8 cellular contexts compared by ENCODE assay signal in the genomic region with DNA sequence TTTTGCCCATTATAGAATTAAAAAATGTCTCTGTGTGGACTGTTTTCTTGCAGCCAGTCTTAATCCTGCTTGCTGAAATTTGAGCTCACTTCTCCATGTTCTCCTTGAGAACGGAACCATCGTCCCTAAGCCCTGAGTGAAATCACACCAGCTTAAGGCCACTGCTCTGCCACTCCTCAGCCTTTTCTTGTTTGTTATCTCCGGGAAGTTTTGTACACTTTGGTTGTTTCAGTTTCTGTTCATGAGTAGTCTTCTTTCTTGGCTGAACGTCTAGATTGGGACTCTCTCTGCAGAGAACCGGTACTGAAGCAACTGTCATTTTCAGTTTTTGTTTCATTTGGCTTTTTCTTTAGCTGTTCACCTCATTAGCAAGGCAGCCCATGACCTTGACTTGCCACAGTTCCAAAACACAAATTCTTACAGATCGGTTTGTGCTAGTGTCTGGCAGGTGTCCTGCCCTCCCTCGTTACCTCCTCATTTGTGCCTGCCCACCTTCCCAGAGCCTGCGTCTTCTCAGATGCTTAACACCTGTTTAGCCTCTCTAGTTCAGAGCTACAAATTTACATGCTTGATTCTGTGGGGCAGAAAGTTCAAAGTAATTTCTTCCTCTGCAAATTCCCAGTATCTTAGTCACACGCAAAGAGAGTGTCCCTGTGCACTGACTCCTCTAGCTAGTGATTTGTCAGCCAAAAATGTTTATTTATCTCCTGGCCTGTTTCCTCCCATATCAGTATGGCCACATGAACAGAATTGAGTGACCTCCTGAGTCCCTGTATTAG. TPM values are rescaled to one million over a fixed set of nuclear protein-coding genes. Genes with fewer than 3 reads are reported as not detected.
DNase-seq lines count a peak whose midpoint lies in the region; FAIRE-seq and TF ChIP-seq lines count a peak whose summit lies in the region.

No MANE protein-coding gene starts in this region.

- intact Hi-C loops in colonic mucosa (cut with DNase I): no loop called here

- no peak overlapping the region for H3K18ac ChIP-seq in neuronal stem cell (ENCODE audit: low read length)

- no peak overlapping the region for H3K23ac ChIP-seq in neuronal stem cell (ENCODE audit: low read depth, low read length, poor library complexity)

- H3K27ac ChIP-seq in colonic mucosa (peak overlapping the region; percentile 21), osteoblast (ENCODE audit: low read depth, low read length) (no peak overlapping the region), SJCRH30 (no peak overlapping the region), neuronal stem cell (replicated peaks; ENCODE audit: low read length) (no peak overlapping the region)

- H3K79me1 ChIP-seq in neuronal stem cell (ENCODE audit: low read depth, low read length): peaks cover 2% of the 10 kb centered on the region

- H3K36me3 ChIP-seq in colonic mucosa (no peaks in the 10 kb centered on the region), osteoblast (ENCODE audit: insufficient read depth, low read length) (no peaks in the 10 kb centered on the region), SJCRH30 (peaks cover 70% of the 10 kb centered on the region), neuronal stem cell (replicated peaks in 1 of 2; ENCODE audit: control insufficient read depth in 2 of 2, insufficient read depth in 2 of 2, low read length in 2 of 2) (peaks cover 22 to 51% of the 10 kb centered on the region in 2 donors)

- H2AFZ ChIP-seq in osteoblast (ENCODE audit: low read length): peak overlapping the region; percentile 64
- no peak overlapping the region for H2AFZ ChIP-seq in neuronal stem cell (ENCODE audit: low read length)

- no peak for TF ChIP-seq POLR2A in H54 (IDR thresholded peaks at IDR 0.05; ENCODE audit: low read depth, low read length)

- H3K4me3 ChIP-seq in colonic mucosa (peak overlapping the region; percentile 22), osteoblast (ENCODE audit: insufficient read depth, low read length) (peak overlapping the region; percentile 24), SJCRH30 (no peak overlapping the region), neuronal stem cell (ENCODE audit: low read length in 2 of 2) (no peak overlapping the region)

- H3K4me2 ChIP-seq in osteoblast (ENCODE audit: insufficient read depth, low read length) (peak overlapping the region; percentile 49), neuronal stem cell (ENCODE audit: insufficient read depth, low read length, poor library complexity, severe bottlenecking) (no peak overlapping the region)

- H3K79me2 ChIP-seq in osteoblast (ENCODE audit: insufficient read depth, low read length): no peaks in the 10 kb centered on the region

- H2AK5ac ChIP-seq in neuronal stem cell (ENCODE audit: low read depth, low read length): no peak overlapping the region

- H3K4me1 ChIP-seq in colonic mucosa: peaks cover 14% of the 10 kb centered on the region
- H3K4me1 ChIP-seq in osteoblast (ENCODE audit: insufficient read depth, low read length): peaks cover 8% of the 10 kb centered on the region
- H3K4me1 ChIP-seq in SJCRH30: peaks cover 15% of the 10 kb centered on the region
- H3K4me1 ChIP-seq in neuronal stem cell (ENCODE audit: control insufficient read depth in 2 of 2, insufficient read depth in 1 of 2, low read depth in 1 of 2, low read length in 2 of 2): no peaks in the 10 kb centered on the region

- no peak overlapping the region for H2BK12ac ChIP-seq in neuronal stem cell (ENCODE audit: low read length)

- FAIRE-seq in GM18507 (lab: Jason Lieb, UNC) (peak; percentile 97), H54 (lab: Jason Lieb, UNC) (no peak)

- H3K9ac ChIP-seq in colonic mucosa (ENCODE audit: low read depth in 2 of 2, low read length in 2 of 2) (peak overlapping the region in 1 of 2 donors; percentile 48), neuronal stem cell (ENCODE audit: low read depth, low read length, poor library complexity) (no peak overlapping the region)

- no peak overlapping the region for H4K91ac ChIP-seq in neuronal stem cell (ENCODE audit: low read depth, low read length, poor library complexity)

- H2BK5ac ChIP-seq in neuronal stem cell (ENCODE audit: low read length): no peak overlapping the region

- peaks cover 5% of the 10 kb centered on the region for H4K20me1 ChIP-seq in osteoblast (ENCODE audit: insufficient read depth, low read length)

- no CpG with 5 or more reads among the region's 9 CpGs for WGBS in neuronal stem cell (ENCODE audit: extremely low coverage in 2 of 2, insufficient read length in 2 of 2, insufficient replicate concordance in 1 of 2), 2 donors

- no peak overlapping the region for H3K14ac ChIP-seq in neuronal stem cell (ENCODE audit: low read length)

- TF ChIP-seq CTCF in colonic mucosa (IDR thresholded peaks at IDR 0.05): no peak
- TF ChIP-seq CTCF in osteoblast (IDR thresholded peaks at IDR 0.05; ENCODE audit: extremely low read depth, low read depth, low read length): no peak

- H2BK120ac ChIP-seq in neuronal stem cell (ENCODE audit: low read depth, low read length): no peak overlapping the region

- H4K8ac ChIP-seq in neuronal stem cell (ENCODE audit: low read depth, low read length): no peak overlapping the region

- DNase-seq in GM18507 (ENCODE audit: extremely low spot score, insufficient read length, low read depth): peak; percentile 60
- DNase-seq in H54 (ENCODE audit: insufficient read length, low spot score): peak; percentile 62
- peak; percentile 22 for DNase-seq in NCI-H524 treated with DMSO at 0.1 percent for 48 hours (lab: John Stamatoyannopoulos, UW)
- no peak for DNase-seq in colonic mucosa
- peak; percentile 89 for DNase-seq in osteoblast (ENCODE audit: insufficient read length, low spot score, missing footprints)
- DNase-seq in SJCRH30: no peak
- DNase-seq in NCI-H2107 (lab: John Stamatoyannopoulos, UW): no peak
- no peak for DNase-seq in neuronal stem cell (ENCODE audit: low spot score)

- no peak overlapping the region for H2BK15ac ChIP-seq in neuronal stem cell (ENCODE audit: low read length)

- no peak overlapping the region for H3K4ac ChIP-seq in neuronal stem cell (ENCODE audit: low read length)

- H3K27me3 ChIP-seq in colonic mucosa (no peaks in the 10 kb centered on the region), osteoblast (ENCODE audit: insufficient read depth, low read length) (no peaks in the 10 kb centered on the region), SJCRH30 (no peaks in the 10 kb centered on the region), neuronal stem cell (ENCODE audit: control insufficient read depth in 3 of 3, insufficient read depth in 3 of 3, low read depth in 1 of 3, low read length in 3 of 3) (no peaks in the 10 kb centered on the region)

- H3K9me3 ChIP-seq in colonic mucosa (no peaks in the 10 kb centered on the region), osteoblast (ENCODE audit: low read depth, low read length) (no peaks in the 10 kb centered on the region), SJCRH30 (replicated peaks) (no peaks in the 10 kb centered on the region), neuronal stem cell (replicated peaks in 1 of 2; ENCODE audit: control insufficient read depth in 2 of 2, insufficient read depth in 1 of 2, low read depth in 1 of 2, low read length in 2 of 2) (no peaks in the 10 kb centered on the region)

RNA-seq across cellular contexts. Expression of gene PSEN2, which starts 12.4 kb away (rescaled TPM):
- total RNA-seq in colonic mucosa (10 to 100 TPM; 16.6 to 18.1 TPM), osteoblast (31.5 and 32.9 TPM in 2 replicates)
- 41.4 and 45.2 TPM in 2 replicates for total RNA-seq in SJCRH30 (2014; rRNA removed; shearing (Covaris generic))
- 12.8 TPM for polyA plus RNA-seq in neuronal stem cell (2013, experiment 1 of 2)
- polyA plus RNA-seq in neuronal stem cell (2013, experiment 2 of 2): 13.1 TPM

RNA-seq across cellular contexts. Expression of gene COQ8A, which starts 57.3 kb away (rescaled TPM):
- total RNA-seq in colonic mucosa (10 to 100 TPM; 56.3 to 58.1 TPM), osteoblast (14.1 and 16.2 TPM in 2 replicates)
- 24.0 and 26.9 TPM in 2 replicates for total RNA-seq in SJCRH30 (2014; rRNA removed; shearing (Covaris generic))
- 9.2 TPM for polyA plus RNA-seq in neuronal stem cell (2013, experiment 1 of 2)
- polyA plus RNA-seq in neuronal stem cell (2013, experiment 2 of 2): 8.8 TPM

Comparison
In these comparisons a context has a peak if more than half of its experiments do, and no peak if none do; other contexts are left out.
1. DNase-seq: peak in GM18507 (single experiment), H54 (single experiment), NCI-H524 treated with DMSO at 0.1 percent for 48 hours (single experiment) and osteoblast (single experiment); none in colonic mucosa (single experiment), SJCRH30 (0 of 2), NCI-H2107 (single experiment) and neuronal stem cell (single experiment).
2. H3K4me3 ChIP-seq: peak in colonic mucosa (single experiment) and osteoblast (single experiment); none in SJCRH30 (single experiment) and neuronal stem cell (0 of 2).